20 cellular contexts compared by ENCODE assay signal in genomic region chrX:96211953-96212352, GRCh38.
A peak's percentile ranks its signal among the peaks of the same experiment; 100 is the strongest.
DNase-seq lines count a peak whose midpoint lies in the region; ATAC-seq and TF ChIP-seq lines count a peak whose summit lies in the region.
"Had no signal": no experiment of that assay in that cellular context is flagged by ENCODE, and none has a peak within 500 bp of the region (broad histone marks: within the 10 kb centered on the region; RNA-seq: fewer than 3 reads in every experiment).

No MANE protein-coding gene starts in this region.

- H3K9me3 ChIP-seq in MM.1S (replicated peaks; ENCODE audit: insufficient read depth, low read length) (no peaks in the 10 kb centered on the region), right lobe of liver (no peaks in the 10 kb centered on the region)

- H3K36me3 ChIP-seq in MM.1S (replicated peaks; ENCODE audit: insufficient read depth, low read length) = no peaks in the 10 kb centered on the region
- no peaks in the 10 kb centered on the region for H3K36me3 ChIP-seq in right lobe of liver
- H3K36me3 ChIP-seq: BLaER1 treated with 17β-estradiol and CSF1 and Interleukin-3, amounts not matched to agents 10 nM and 100 nM had no signal

- no peak overlapping the region for H3K4me3 Mint-ChIP-seq in activated T-cell treated with anti-CD3 and anti-CD28 coated beads, Interleukin-2, amount 50 U/mL, for 4 hours
- H3K4me3 Mint-ChIP-seq: CD4-positive, alpha-beta memory T cell; GM23338 had no signal

- H3K4me2 ChIP-seq in MM.1S (ENCODE audit: low read depth, low read length) = no peak overlapping the region
- H3K4me2 ChIP-seq: BLaER1 treated with 17β-estradiol and CSF1 and Interleukin-3, amounts not matched to agents 10 nM and 100 nM; GM23338 had no signal

- no peak overlapping the region for H3K27ac ChIP-seq in MM.1S (ENCODE audit: low read length)
- H3K27ac ChIP-seq in right lobe of liver = no peak overlapping the region
- H3K27ac ChIP-seq: BLaER1 treated with 17β-estradiol and CSF1 and Interleukin-3, amounts not matched to agents 10 nM and 100 nM had no signal

- H3K36me3 Mint-ChIP-seq in activated T-cell treated with anti-CD3 and anti-CD28 coated beads, Interleukin-2, amount 50 U/mL, for 4 hours (ENCODE audit: insufficient read depth) = no peaks in the 10 kb centered on the region
- H3K36me3 Mint-ChIP-seq: CD4-positive, alpha-beta memory T cell had no signal

- intact Hi-C loops in right lobe of liver (cut with DNase I) = no loop called here

- H3K27me3 ChIP-seq in MM.1S (replicated peaks; ENCODE audit: insufficient read depth, low read length) (no peaks in the 10 kb centered on the region), right lobe of liver (no peaks in the 10 kb centered on the region)

- DNase-seq in NCI-H748 (lab: John Stamatoyannopoulos, UW; ENCODE audit: unreplicated experiment) = peak; percentile 14
- DNase-seq in NCI-H748 treated with DMSO at 0.1 percent for 48 hours (lab: John Stamatoyannopoulos, UW) = no peak
- peak; percentile 39 for DNase-seq in MM.1S
- DNase-seq in NCI-H69 (lab: John Stamatoyannopoulos, UW) = peak; percentile 51
- DNase-seq in right lobe of liver = no peak
- no peak for DNase-seq in GM19240 (ENCODE audit: insufficient read length, low spot score)
- no peak for DNase-seq in activated T-cell treated with anti-CD3 and anti-CD28 coated beads, Interleukin-2, amount 50 U/mL, for 4 hours
- DNase-seq: Calu3; CD4-positive, alpha-beta memory T cell; DMS79; HCEC 1CT; KG1; NCI-H1105 treated with DMSO at 0.1 percent for 48 hours; NCI-H187; NCI-H2107; NCI-H446 treated with DMSO at 0.1 percent for 48 hours; T-helper 9 cell had no signal

- H3K4me3 ChIP-seq in MM.1S (ENCODE audit: low read length) (no peak overlapping the region), right lobe of liver (no peak overlapping the region)
- H3K4me3 ChIP-seq: BLaER1 treated with 17β-estradiol and CSF1 and Interleukin-3, amounts not matched to agents 10 nM and 100 nM; GM23338 had no signal

- H4K20me1 ChIP-seq in MM.1S (ENCODE audit: insufficient read depth, low read length) = no peaks in the 10 kb centered on the region
- H4K20me1 ChIP-seq: BLaER1 treated with 17β-estradiol and CSF1 and Interleukin-3, amounts not matched to agents 10 nM and 100 nM had no signal

- H3K9me3 Mint-ChIP-seq in activated T-cell treated with anti-CD3 and anti-CD28 coated beads, Interleukin-2, amount 50 U/mL, for 4 hours = peaks cover 3% of the 10 kb centered on the region

- no peak for TF ChIP-seq CTCF in MM.1S (IDR thresholded peaks at IDR 0.05; ENCODE audit: low read length)
- TF ChIP-seq CTCF in right lobe of liver (IDR thresholded peaks at IDR 0.05) = peak in 3 of 4 donors; percentile 15 to 29 (median 29)

- TF ChIP-seq POLR2A in right lobe of liver (IDR thresholded peaks at IDR 0.05) = no peak

- H3K27me3 Mint-ChIP-seq in activated T-cell treated with anti-CD3 and anti-CD28 coated beads, Interleukin-2, amount 50 U/mL, for 4 hours (ENCODE audit: low read depth) = no peaks in the 10 kb centered on the region
- H3K27me3 Mint-ChIP-seq: CD4-positive, alpha-beta memory T cell had no signal

- no peaks in the 10 kb centered on the region for H3K4me1 Mint-ChIP-seq in activated T-cell treated with anti-CD3 and anti-CD28 coated beads, Interleukin-2, amount 50 U/mL, for 4 hours (ENCODE audit: low read depth)
- H3K4me1 Mint-ChIP-seq: CD4-positive, alpha-beta memory T cell; GM23338 had no signal

- ATAC-seq in right lobe of liver = peak in 1 of 4 donors; percentile 27
- ATAC-seq in activated T-cell treated with anti-CD3 and anti-CD28 coated beads, Interleukin-2, amount 50 U/mL, for 4 hours = no peak
- ATAC-seq: GM23338, Right ventricle myocardium inferior had no signal

- H3K9ac ChIP-seq in MM.1S (ENCODE audit: low read length) = no peak overlapping the region
- H3K9ac ChIP-seq: BLaER1 treated with 17β-estradiol and CSF1 and Interleukin-3, amounts not matched to agents 10 nM and 100 nM had no signal

- H2AFZ ChIP-seq in MM.1S (ENCODE audit: low read length) = no peak overlapping the region
- H2AFZ ChIP-seq: GM23338 had no signal

- no peaks in the 10 kb centered on the region for H3K9me2 ChIP-seq in MM.1S (replicated peaks; ENCODE audit: insufficient read depth, low read length)

- H3K4me1 ChIP-seq in MM.1S (ENCODE audit: low read length) (no peaks in the 10 kb centered on the region), right lobe of liver (no peaks in the 10 kb centered on the region)
- H3K4me1 ChIP-seq: BLaER1 treated with 17β-estradiol and CSF1 and Interleukin-3, amounts not matched to agents 10 nM and 100 nM had no signal

- no peaks in the 10 kb centered on the region for H3F3A ChIP-seq in MM.1S (ENCODE audit: insufficient read depth, low read length)

- no peaks in the 10 kb centered on the region for H3K79me2 ChIP-seq in MM.1S (ENCODE audit: low read length)

Comparison
In these comparisons a context has a peak if more than half of its experiments do, and no peak if none do; other contexts are left out.
1. DNase-seq: peak in NCI-H748 (single experiment), MM.1S (single experiment) and NCI-H69 (single experiment); none in NCI-H748 treated with DMSO at 0.1 percent for 48 hours (single experiment), right lobe of liver (0 of 3), GM19240 (single experiment) and activated T-cell treated with anti-CD3 and anti-CD28 coated beads, Interleukin-2, amount 50 U/mL, for 4 hours (single experiment).